Comparison of ENCODE assay signal across 26 cellular contexts in the genomic region with DNA sequence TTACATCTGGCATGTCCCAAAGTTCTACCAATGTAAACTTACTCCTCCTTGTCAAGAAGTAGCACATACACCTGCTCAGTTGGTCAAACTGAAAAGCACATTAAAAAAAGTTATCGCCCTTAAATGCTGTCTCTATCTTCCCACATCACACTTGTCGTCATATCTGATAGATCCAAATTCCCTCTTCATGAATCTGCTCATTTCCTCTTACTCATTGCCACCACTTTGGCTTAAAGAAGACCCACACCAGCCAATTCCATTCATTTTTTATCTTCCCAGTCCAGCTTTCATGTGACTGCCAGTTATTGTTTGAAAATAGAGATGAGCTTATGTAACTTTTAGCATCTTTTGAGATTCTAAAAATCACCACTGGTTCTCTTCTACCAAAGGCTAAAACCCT.
"Had no signal": no experiment of that assay in that cellular context is flagged by ENCODE, and none has a peak within 500 bp of the region (broad histone marks: within the 10 kb centered on the region; RNA-seq: fewer than 3 reads in every experiment).

No MANE protein-coding gene starts in this region.

- ATAC-seq: activated CD4-positive, CD25-positive, alpha-beta regulatory T cell treated with anti-CD3 and anti-CD28 coated beads, Interleukin-2, amount 50 U/mL, for 24 hours; activated T-cell treated with anti-CD3 and anti-CD28 coated beads, Interleukin-2, amount 50 U/mL, for 72 hours; effector memory CD8-positive, alpha-beta T cell; esophagus mucosa; gastrocnemius medialis; left ventricle myocardium superior; natural killer cell had no signal

- H3K36me3 Mint-ChIP-seq: activated naive CD4-positive, alpha-beta T cell treated with anti-CD3 and anti-CD28 coated beads, Interleukin-2, amount 10 ng/mL, durations not matched to agents 7 days and 5 days; natural killer cell had no signal

- H3K4me3 Mint-ChIP-seq: activated CD4-positive, alpha-beta memory T cell treated with anti-CD3 and anti-CD28 coated beads, Interleukin-2, amount 10 ng/mL, durations not matched to agents 7 days and 5 days; activated CD4-positive, alpha-beta T cell treated with anti-CD3 and anti-CD28 coated beads, Interleukin-2, amount 10 ng/mL, durations not matched to agents 24 days and 14 days; activated naive CD4-positive, alpha-beta T cell treated with anti-CD3 and anti-CD28 coated beads, Interleukin-2, amount 10 ng/mL, durations not matched to agents 7 days and 5 days; activated T-cell treated with anti-CD3 and anti-CD28 coated beads, Interleukin-2, amount 50 U/mL, for 72 hours; effector memory CD8-positive, alpha-beta T cell; natural killer cell had no signal

- H3K9me3 Mint-ChIP-seq: activated naive CD4-positive, alpha-beta T cell treated with anti-CD3 and anti-CD28 coated beads, Interleukin-2, amount 10 ng/mL, durations not matched to agents 7 days and 5 days had no signal

- H3K36me3 ChIP-seq: breast epithelium, colonic mucosa, gastrocnemius medialis, ovary, prostate gland, spleen, thoracic aorta, upper lobe of left lung had no signal

- H3K9me3 ChIP-seq: breast epithelium, colonic mucosa, gastrocnemius medialis, ovary, prostate gland, spleen, thoracic aorta, upper lobe of left lung had no signal

- DNase-seq: activated CD4-positive, alpha-beta memory T cell treated with anti-CD3 and anti-CD28 coated beads, Interleukin-2, amount 10 ng/mL, durations not matched to agents 7 days and 5 days; activated CD4-positive, alpha-beta T cell treated with anti-CD3 and anti-CD28 coated beads, Interleukin-2, amount 10 ng/mL, durations not matched to agents 24 days and 14 days; activated effector memory CD4-positive, alpha-beta T cell treated with Interleukin-2 at 50 U/mL for 16 hours; activated naive CD4-positive, alpha-beta T cell treated with anti-CD3 and anti-CD28 coated beads, Interleukin-2, amount 10 ng/mL, durations not matched to agents 7 days and 5 days; activated T-cell treated with anti-CD3 and anti-CD28 coated beads, Interleukin-2, amount 50 U/mL, for 72 hours; anterior cingulate cortex; colonic mucosa; dorsolateral prefrontal cortex; effector memory CD8-positive, alpha-beta T cell; gastrocnemius medialis; hippocampal formation; left ventricle myocardium superior; mammary epithelial cell; midbrain; natural killer cell; ovary; spleen; stimulated activated CD4-positive, alpha-beta T cell treated with anti-CD3 and anti-CD28 coated beads, Interleukin-4, amount 100 ng/mL, for 1 hour; stimulated activated naive CD4-positive, alpha-beta T cell; upper lobe of left lung had no signal

- H3K27ac ChIP-seq: breast epithelium, colonic mucosa, gastrocnemius medialis, ovary, prostate gland, spleen, thoracic aorta, upper lobe of left lung, VCaP had no signal

- H3K27me3 ChIP-seq: breast epithelium, colonic mucosa, dorsolateral prefrontal cortex, gastrocnemius medialis, ovary, spleen, upper lobe of left lung had no signal

- H3K27me3 Mint-ChIP-seq: activated CD4-positive, alpha-beta memory T cell treated with anti-CD3 and anti-CD28 coated beads, Interleukin-2, amount 10 ng/mL, durations not matched to agents 7 days and 5 days; activated CD4-positive, alpha-beta T cell treated with anti-CD3 and anti-CD28 coated beads, Interleukin-2, amount 10 ng/mL, durations not matched to agents 24 days and 14 days; activated naive CD4-positive, alpha-beta T cell treated with anti-CD3 and anti-CD28 coated beads, Interleukin-2, amount 10 ng/mL, durations not matched to agents 7 days and 5 days; effector memory CD8-positive, alpha-beta T cell had no signal

- H3K4me1 Mint-ChIP-seq: activated CD4-positive, alpha-beta memory T cell treated with anti-CD3 and anti-CD28 coated beads, Interleukin-2, amount 10 ng/mL, durations not matched to agents 7 days and 5 days; activated CD4-positive, alpha-beta T cell treated with anti-CD3 and anti-CD28 coated beads, Interleukin-2, amount 10 ng/mL, durations not matched to agents 24 days and 14 days; activated naive CD4-positive, alpha-beta T cell treated with anti-CD3 and anti-CD28 coated beads, Interleukin-2, amount 10 ng/mL, durations not matched to agents 7 days and 5 days; natural killer cell had no signal

- H3K27ac Mint-ChIP-seq: activated CD4-positive, alpha-beta memory T cell treated with anti-CD3 and anti-CD28 coated beads, Interleukin-2, amount 10 ng/mL, durations not matched to agents 7 days and 5 days; activated CD4-positive, alpha-beta T cell treated with anti-CD3 and anti-CD28 coated beads, Interleukin-2, amount 10 ng/mL, durations not matched to agents 24 days and 14 days; activated naive CD4-positive, alpha-beta T cell treated with anti-CD3 and anti-CD28 coated beads, Interleukin-2, amount 10 ng/mL, durations not matched to agents 7 days and 5 days; activated T-cell treated with anti-CD3 and anti-CD28 coated beads, Interleukin-2, amount 50 U/mL, for 72 hours; effector memory CD8-positive, alpha-beta T cell; natural killer cell had no signal

- H3K4me1 ChIP-seq: breast epithelium, colonic mucosa, gastrocnemius medialis, prostate gland, spleen, upper lobe of left lung had no signal

- H3K4me3 ChIP-seq: breast epithelium, colonic mucosa, dorsolateral prefrontal cortex, gastrocnemius medialis, ovary, prostate gland, spleen, thoracic aorta, upper lobe of left lung had no signal
